23 cellular contexts compared by ENCODE assay signal in genomic region chr7:152969335-152969734, GRCh38.
DNase-seq lines count a peak whose midpoint lies in the region; ATAC-seq and TF ChIP-seq lines count a peak whose summit lies in the region.
"Had no signal": no experiment of that assay in that cellular context is flagged by ENCODE, and none has a peak within 500 bp of the region (broad histone marks: within the 10 kb centered on the region; RNA-seq: fewer than 3 reads in every experiment).

No MANE protein-coding gene starts in this region.

- no peaks in the 10 kb centered on the region for H3K4me1 Mint-ChIP-seq in neural progenitor cell
- no peaks in the 10 kb centered on the region for H3K4me1 Mint-ChIP-seq in T-helper 17 cell
- H3K4me1 Mint-ChIP-seq: CD4-positive, CD25-positive, alpha-beta regulatory T cell had no signal

- H3K4me3 Mint-ChIP-seq in neural progenitor cell (no peak overlapping the region), T-helper 17 cell (no peak overlapping the region)
- H3K4me3 Mint-ChIP-seq: CD4-positive, CD25-positive, alpha-beta regulatory T cell had no signal

- no peaks in the 10 kb centered on the region for H3F3A ChIP-seq in neural progenitor cell (ENCODE audit: low read depth)

- no peaks in the 10 kb centered on the region for H4K20me1 ChIP-seq in neural progenitor cell (ENCODE audit: low read depth)
- H4K20me1 ChIP-seq: BLaER1 had no signal

- intact Hi-C loops in cardiac septum (cut with DNase I) = no loop called here

- H3K9ac ChIP-seq in NT2/D1 (ENCODE audit: insufficient read length, low read depth) (no peak overlapping the region), neural progenitor cell (no peak overlapping the region)
- H3K9ac ChIP-seq: BLaER1 had no signal

- H3K36me3 Mint-ChIP-seq in neural progenitor cell (no peaks in the 10 kb centered on the region), T-helper 17 cell (ENCODE audit: low read depth) (no peaks in the 10 kb centered on the region)

- peak; percentile 42 for DNase-seq in H7
- peak; percentile 87 for DNase-seq in NT2/D1 (ENCODE audit: low read depth, low spot score)
- DNase-seq in iPS DF 6.9 (ENCODE audit: low read depth, low spot score) = peak; percentile 72
- peak; percentile 58 for DNase-seq in neural progenitor cell (ENCODE audit: low spot score)
- DNase-seq in cardiac septum (ENCODE audit: low spot score) = no peak
- no peak for DNase-seq in T-helper 17 cell
- DNase-seq in NCI-H774 (lab: John Stamatoyannopoulos, UW) = no peak
- DNase-seq: CD4-positive, CD25-positive, alpha-beta regulatory T cell; DMS153; DND-41; NCI-H1105 treated with DMSO at 0.1 percent for 48 hours; NCI-H146; NCI-H1930; NCI-H2107; NCI-H524; NCI-H748 treated with DMSO at 0.1 percent for 48 hours; PC-3; SJCRH30 had no signal

- H3K4me2 ChIP-seq in neural progenitor cell = peak overlapping the region; percentile 14
- H3K4me2 ChIP-seq: BLaER1 had no signal

- H3K79me2 ChIP-seq in neural progenitor cell (ENCODE audit: low read depth) = no peaks in the 10 kb centered on the region

- H3K27ac ChIP-seq in iPS DF 6.9 (ENCODE audit: low read length) (no peak overlapping the region), neural progenitor cell (no peak overlapping the region)
- H3K27ac ChIP-seq: BLaER1, HL-60, SJCRH30 had no signal

- H3K27me3 Mint-ChIP-seq in neural progenitor cell (ENCODE audit: insufficient read depth, low read depth) (peaks cover 9% of the 10 kb centered on the region), T-helper 17 cell (peaks cover 5% of the 10 kb centered on the region)
- H3K27me3 Mint-ChIP-seq: CD4-positive, CD25-positive, alpha-beta regulatory T cell had no signal

- H3K9me3 ChIP-seq in NT2/D1 (ENCODE audit: insufficient read depth, low read length) (peaks cover 32% of the 10 kb centered on the region), iPS DF 6.9 (ENCODE audit: control insufficient read depth, insufficient read depth, low read length) (peaks cover 5% of the 10 kb centered on the region), neural progenitor cell (ENCODE audit: low read depth) (no peaks in the 10 kb centered on the region), T-helper 17 cell (ENCODE audit: control insufficient read depth, low read length, poor library complexity, severe bottlenecking) (no peaks in the 10 kb centered on the region)
- H3K9me3 ChIP-seq: SJCRH30 had no signal

- WGBS in iPS DF 6.9 (ENCODE audit: insufficient coverage, insufficient read length) = no CpG with 5 or more reads among the region's 1 CpG

- H3K4me1 ChIP-seq in NT2/D1 (ENCODE audit: insufficient read depth, insufficient read length) (no peaks in the 10 kb centered on the region), iPS DF 6.9 (ENCODE audit: control insufficient read depth, insufficient read depth, low read length) (peaks cover 2% of the 10 kb centered on the region; the same call in 1 of the 2 replicates), neural progenitor cell (peaks cover 4% of the 10 kb centered on the region)
- H3K4me1 ChIP-seq: BLaER1, SJCRH30 had no signal

- H3K36me3 ChIP-seq in H7 (replicated peaks; ENCODE audit: control insufficient read depth, insufficient read depth, low read length) (peaks cover 2% of the 10 kb centered on the region; the same call in 1 of the 2 replicates), NT2/D1 (ENCODE audit: insufficient read depth, insufficient read length, low read length) (no peaks in the 10 kb centered on the region), iPS DF 6.9 (ENCODE audit: control insufficient read depth, insufficient read depth, low read length) (no peaks in the 10 kb centered on the region), neural progenitor cell (no peaks in the 10 kb centered on the region)
- H3K36me3 ChIP-seq: BLaER1, SJCRH30 had no signal

- no peak overlapping the region for H3K27ac Mint-ChIP-seq in neural progenitor cell
- no peak overlapping the region for H3K27ac Mint-ChIP-seq in T-helper 17 cell
- H3K27ac Mint-ChIP-seq: CD4-positive, CD25-positive, alpha-beta regulatory T cell had no signal

- peaks cover 5% of the 10 kb centered on the region for H3K9me3 Mint-ChIP-seq in neural progenitor cell

- no peak overlapping the region for H3K4me3 ChIP-seq in H7 (ENCODE audit: insufficient read depth, low read depth, low read length)
- H3K4me3 ChIP-seq in NT2/D1 (ENCODE audit: insufficient read length, low read depth) = no peak overlapping the region
- no peak overlapping the region for H3K4me3 ChIP-seq in iPS DF 6.9 (ENCODE audit: low read length)
- no peak overlapping the region for H3K4me3 ChIP-seq in neural progenitor cell
- H3K4me3 ChIP-seq: BLaER1, K562, SJCRH30 had no signal

- no peak for ATAC-seq in T-helper 17 cell
- ATAC-seq: HCT116, K562, PC-3, SK-N-SH treated with all-trans-retinoic acid at 6 μM for 48 hours had no signal

- no peak for TF ChIP-seq CTCF in neural progenitor cell (IDR thresholded peaks at IDR 0.05)

- H3K27me3 ChIP-seq in H7 (ENCODE audit: control insufficient read depth, insufficient read depth, low read length) = no peaks in the 10 kb centered on the region
- peaks cover 3% of the 10 kb centered on the region for H3K27me3 ChIP-seq in NT2/D1 (ENCODE audit: insufficient read depth, insufficient read length)
- no peaks in the 10 kb centered on the region for H3K27me3 ChIP-seq in iPS DF 6.9 (ENCODE audit: control insufficient read depth, insufficient read depth, low read length)
- no peaks in the 10 kb centered on the region for H3K27me3 ChIP-seq in neural progenitor cell
- H3K27me3 ChIP-seq: BLaER1, SJCRH30 had no signal

- H2AFZ ChIP-seq in neural progenitor cell (replicated peaks) = no peak overlapping the region

Comparison
In these comparisons a context has a peak if more than half of its experiments do, and no peak if none do; other contexts are left out.
1. DNase-seq: peak in H7 (single experiment), NT2/D1 (single experiment), iPS DF 6.9 (single experiment) and neural progenitor cell (single experiment); none in cardiac septum (single experiment), T-helper 17 cell (0 of 3) and NCI-H774 (single experiment).